In genomic region chr2:72851333-72851732, GRCh38 we compare ENCODE assay signal across 23 cellular contexts.
"Had no signal": no experiment of that assay in that cellular context is flagged by ENCODE, and none has a peak within 500 bp of the region (broad histone marks: within the 10 kb centered on the region; RNA-seq: fewer than 3 reads in every experiment).

No MANE protein-coding gene starts in this region.

- DNase-seq: activated CD4-positive, alpha-beta memory T cell treated with anti-CD3 and anti-CD28 coated beads, Interleukin-2, amount 10 ng/mL, durations not matched to agents 7 days and 5 days; activated CD4-positive, alpha-beta T cell treated with anti-CD3 and anti-CD28 coated beads, Interleukin-2, amount 10 ng/mL, durations not matched to agents 7 days and 5 days; activated CD4-positive, CD25-positive, alpha-beta regulatory T cell; activated CD8-positive, alpha-beta memory T cell treated with anti-CD3 and anti-CD28 coated beads, Interleukin-2, amount 50 U/mL, for 4 hours; activated gamma-delta T cell treated with Interleukin-2 at 50 U/mL for 16 hours; activated naive CD4-positive, alpha-beta T cell treated with anti-CD3 and anti-CD28 coated beads, Interleukin-2, amount 10 ng/mL, durations not matched to agents 7 days and 5 days; activated naive CD8-positive, alpha-beta T cell treated with anti-CD3 and anti-CD28 coated beads for 36 hours; activated T-cell treated with anti-CD3 and anti-CD28 coated beads, Interleukin-2, amount 50 U/mL, for 72 hours; anterior cingulate cortex; caudate nucleus; Kasumi-1; KBM-7; NCI-H1105 treated with DMSO at 0.1 percent for 48 hours; NCI-H1436 treated with DMSO at 0.1 percent for 48 hours; NCI-H187; NCI-H2081; NCI-H510A treated with DMSO at 0.1 percent for 48 hours; PC-9; SIG-M5; T-helper 17 cell; T-helper 9 cell had no signal

- H3K36me3 ChIP-seq: breast epithelium had no signal

- H3K27ac Mint-ChIP-seq: activated CD4-positive, alpha-beta memory T cell treated with anti-CD3 and anti-CD28 coated beads, Interleukin-2, amount 10 ng/mL, durations not matched to agents 7 days and 5 days; activated CD4-positive, alpha-beta T cell treated with anti-CD3 and anti-CD28 coated beads, Interleukin-2, amount 10 ng/mL, durations not matched to agents 7 days and 5 days; activated naive CD4-positive, alpha-beta T cell treated with anti-CD3 and anti-CD28 coated beads, Interleukin-2, amount 10 ng/mL, durations not matched to agents 7 days and 5 days; activated naive CD8-positive, alpha-beta T cell treated with anti-CD3 and anti-CD28 coated beads for 36 hours; activated T-cell treated with anti-CD3 and anti-CD28 coated beads, Interleukin-2, amount 50 U/mL, for 72 hours; activated T-helper 2 cell treated with anti-CD3 and anti-CD28 coated beads, Interferon-gamma antibody, Interleukin-2, Interleukin-4, amounts not matched to agents 10 μg/mL and 5 μg/mL and 100 μg/mL, durations not matched to agents 14 hours and 24 hours and 36 hours; T-helper 17 cell had no signal

- H3K9me3 Mint-ChIP-seq: activated CD4-positive, alpha-beta memory T cell treated with anti-CD3 and anti-CD28 coated beads, Interleukin-2, amount 10 ng/mL, durations not matched to agents 7 days and 5 days; activated CD4-positive, alpha-beta T cell treated with anti-CD3 and anti-CD28 coated beads, Interleukin-2, amount 10 ng/mL, durations not matched to agents 7 days and 5 days; activated naive CD4-positive, alpha-beta T cell treated with anti-CD3 and anti-CD28 coated beads, Interleukin-2, amount 10 ng/mL, durations not matched to agents 7 days and 5 days; activated naive CD8-positive, alpha-beta T cell treated with anti-CD3 and anti-CD28 coated beads for 36 hours; activated T-cell treated with anti-CD3 and anti-CD28 coated beads, Interleukin-2, amount 50 U/mL, for 72 hours; activated T-helper 2 cell treated with anti-CD3 and anti-CD28 coated beads, Interferon-gamma antibody, Interleukin-2, Interleukin-4, amounts not matched to agents 10 μg/mL and 5 μg/mL and 100 μg/mL, durations not matched to agents 14 hours and 24 hours and 36 hours had no signal

- H3K27me3 ChIP-seq: breast epithelium had no signal

- ATAC-seq: activated T-cell treated with anti-CD3 and anti-CD28 coated beads, Interleukin-2, amount 50 U/mL, for 72 hours; T-helper 17 cell had no signal

- H3K4me3 ChIP-seq: breast epithelium, PC-9 had no signal

- H3K27ac ChIP-seq: breast epithelium, PC-9 had no signal

- H3K9me3 ChIP-seq: breast epithelium had no signal

- H2AFZ ChIP-seq: PC-9 had no signal

- H3K36me3 Mint-ChIP-seq: activated naive CD4-positive, alpha-beta T cell treated with anti-CD3 and anti-CD28 coated beads, Interleukin-2, amount 10 ng/mL, durations not matched to agents 7 days and 5 days; activated naive CD8-positive, alpha-beta T cell treated with anti-CD3 and anti-CD28 coated beads for 36 hours had no signal

- H3K4me1 Mint-ChIP-seq: activated CD4-positive, alpha-beta memory T cell treated with anti-CD3 and anti-CD28 coated beads, Interleukin-2, amount 10 ng/mL, durations not matched to agents 7 days and 5 days; activated CD4-positive, alpha-beta T cell treated with anti-CD3 and anti-CD28 coated beads, Interleukin-2, amount 10 ng/mL, durations not matched to agents 7 days and 5 days; activated naive CD4-positive, alpha-beta T cell treated with anti-CD3 and anti-CD28 coated beads, Interleukin-2, amount 10 ng/mL, durations not matched to agents 7 days and 5 days; activated naive CD8-positive, alpha-beta T cell treated with anti-CD3 and anti-CD28 coated beads for 36 hours; T-helper 17 cell had no signal

- H3K4me3 Mint-ChIP-seq: activated CD4-positive, alpha-beta memory T cell treated with anti-CD3 and anti-CD28 coated beads, Interleukin-2, amount 10 ng/mL, durations not matched to agents 7 days and 5 days; activated CD4-positive, alpha-beta T cell treated with anti-CD3 and anti-CD28 coated beads, Interleukin-2, amount 10 ng/mL, durations not matched to agents 7 days and 5 days; activated naive CD4-positive, alpha-beta T cell treated with anti-CD3 and anti-CD28 coated beads, Interleukin-2, amount 10 ng/mL, durations not matched to agents 7 days and 5 days; activated naive CD8-positive, alpha-beta T cell treated with anti-CD3 and anti-CD28 coated beads for 36 hours; activated T-cell treated with anti-CD3 and anti-CD28 coated beads, Interleukin-2, amount 50 U/mL, for 72 hours; T-helper 17 cell had no signal

- H3K4me2 ChIP-seq: PC-9 had no signal

- H3K4me1 ChIP-seq: breast epithelium had no signal
